Comparison of ENCODE assay signal across 16 cellular contexts in genomic region chr7:55094122-55094690, GRCh38.
"Had no signal": no experiment of that assay in that cellular context is flagged by ENCODE, and none has a peak within 500 bp of the region (broad histone marks: within the 10 kb centered on the region; RNA-seq: fewer than 3 reads in every experiment).

No MANE protein-coding gene starts in this region.

- FAIRE-seq: islet of Langerhans, TTC549 had no signal

- H3K27me3 Mint-ChIP-seq: type B pancreatic cell had no signal

- DNase-seq: activated CD4-positive, alpha-beta T cell treated with anti-CD3 and anti-CD28 coated beads, Interleukin-2, amount 50 U/mL, for 4 hours; activated gamma-delta T cell; central memory CD4-positive, alpha-beta T cell; colonic mucosa; endodermal cell; erythroblast; right lobe of liver; stimulated activated CD4-positive, alpha-beta T cell treated with anti-CD3 and anti-CD28 coated beads, Interleukin-4, amount 100 ng/mL, for 1 hour; stomach had no signal

- H3K4me3 ChIP-seq: colonic mucosa, right lobe of liver, smooth muscle cell, stomach had no signal

- H3K9me3 Mint-ChIP-seq: activated naive CD4-positive, alpha-beta T cell treated with anti-CD3 and anti-CD28 coated beads, Interleukin-2, amount 50 U/mL, for 72 hours; endodermal cell; neural crest cell; T-helper 2 cell treated with Interferon-gamma antibody and Interleukin-4, amounts not matched to agents 5 μg/mL and 100 μg/mL, for 36 hours; type B pancreatic cell had no signal

- H3K27ac Mint-ChIP-seq: activated naive CD4-positive, alpha-beta T cell treated with anti-CD3 and anti-CD28 coated beads, Interleukin-2, amount 50 U/mL, for 72 hours; endodermal cell; T-helper 2 cell treated with Interferon-gamma antibody and Interleukin-4, amounts not matched to agents 5 μg/mL and 100 μg/mL, for 36 hours; type B pancreatic cell had no signal

- H3K4me3 Mint-ChIP-seq: endodermal cell; neural crest cell; T-helper 2 cell treated with Interferon-gamma antibody and Interleukin-4, amounts not matched to agents 5 μg/mL and 100 μg/mL, for 36 hours; type B pancreatic cell had no signal

- H3K36me3 Mint-ChIP-seq: activated naive CD4-positive, alpha-beta T cell treated with anti-CD3 and anti-CD28 coated beads, Interleukin-2, amount 50 U/mL, for 72 hours; type B pancreatic cell had no signal

- ATAC-seq: activated naive CD4-positive, alpha-beta T cell treated with anti-CD3 and anti-CD28 coated beads, Interleukin-2, amount 50 U/mL, for 72 hours; right lobe of liver had no signal
